9 cellular contexts compared by ENCODE assay signal in genomic region chr1:212721388-212722247, GRCh38. TPM values are rescaled to one million over a fixed set of nuclear protein-coding genes. Genes with fewer than 3 reads are reported as not detected.
A peak's percentile ranks its signal among the peaks of the same experiment; 100 is the strongest.
DNase-seq lines count a peak whose midpoint lies in the region; ATAC-seq and TF ChIP-seq lines count a peak whose summit lies in the region.
"Had no signal": no experiment of that assay in that cellular context is flagged by ENCODE, and none has a peak within 500 bp of the region (broad histone marks: within the 10 kb centered on the region; RNA-seq: fewer than 3 reads in every experiment).

No MANE protein-coding gene starts in this region.

- ATAC-seq in IMR-90 (ENCODE audit: low read depth), result peak; percentile 99
- ATAC-seq: heart left ventricle had no signal

- no peaks in the 10 kb centered on the region for H3K9me1 ChIP-seq in IMR-90 (ENCODE audit: insufficient read depth, low read length)

- no peak overlapping the region for H3K4me3 Mint-ChIP-seq in activated naive CD8-positive, alpha-beta T cell

- H2BK15ac ChIP-seq in IMR-90 (ENCODE audit: low read depth, low read length), result no peak overlapping the region; the same call in 2 of the 3 replicates

- H3K4me1 ChIP-seq in IMR-90 (ENCODE audit: control insufficient read depth, insufficient read depth, low read length) (peaks cover 8% of the 10 kb centered on the region; the same call in 1 of the 2 replicates), BE2C (no peaks in the 10 kb centered on the region)

- peak overlapping the region; percentile 3; the same call in 1 of the 2 replicates for H3K14ac ChIP-seq in IMR-90 (replicated peaks; ENCODE audit: low read depth, low read length)

- no peak overlapping the region for H3K23ac ChIP-seq in IMR-90 (ENCODE audit: low read depth, low read length)

- TF ChIP-seq RAD21 in IMR-90 (IDR thresholded peaks at IDR 0.05; ENCODE audit: low read length), result no peak

- H2AK5ac ChIP-seq in IMR-90 (ENCODE audit: low read depth, low read length), result peak overlapping the region; percentile 76

- H3K4me3 ChIP-seq in IMR-90 (ENCODE audit: insufficient read depth, low read depth, low read length) (no peak overlapping the region), BE2C (ENCODE audit: low read depth, low read length) (no peak overlapping the region)
- H3K4me3 ChIP-seq: heart left ventricle had no signal

- H2AK9ac ChIP-seq in IMR-90 (replicated peaks; ENCODE audit: low read depth, low read length, poor library complexity), result peak overlapping the region; percentile 8

- dilution Hi-C loops in IMR-90 (cut with HindIII; ENCODE audit: low sequenced_read_pairs, unreplicated experiment), result no loop called here

- H3K27ac ChIP-seq in IMR-90 (ENCODE audit: insufficient read depth, low read length), result no peak overlapping the region

- H3K36me3 ChIP-seq in IMR-90 (ENCODE audit: control insufficient read depth, insufficient read depth, low read length) (no peaks in the 10 kb centered on the region), BE2C (no peaks in the 10 kb centered on the region)
- H3K36me3 ChIP-seq: heart left ventricle had no signal

- TF ChIP-seq CTCF in IMR-90 (conservative IDR thresholded peaks at IDR 0.05; ENCODE audit: low read depth, low read length) (no peak), BE2C (IDR thresholded peaks at IDR 0.05; ENCODE audit: low read depth, low read length) (no peak)

- no peak overlapping the region for H2BK120ac ChIP-seq in IMR-90 (ENCODE audit: low read depth, low read length)

- peak overlapping the region; percentile 42 for H3K27ac Mint-ChIP-seq in activated naive CD8-positive, alpha-beta T cell

- H3K27me3 ChIP-seq in IMR-90 (ENCODE audit: control insufficient read depth, insufficient read depth, low read length) (no peaks in the 10 kb centered on the region), BE2C (no peaks in the 10 kb centered on the region)
- H3K27me3 ChIP-seq: heart left ventricle had no signal

- WGBS in IMR-90 (ENCODE audit: extremely low coverage in 2 of 2, insufficient read length in 1 of 2), 2 experiments, result 50% methylated on average over 3 of the region's 9 CpGs; no CpG with 5 or more reads in 1 of the 2 experiments

- no peak overlapping the region for H2BK20ac ChIP-seq in IMR-90 (ENCODE audit: low read depth, low read length)

- BruUV-seq in IMR-90 (replicated peaks; lab: Mats Ljungman, UMichigan), result no TSS peak

- in situ Hi-C loops in IMR-90 (cut with MboI; ENCODE audit: low sequenced_read_pairs), result no loop called here

- POLR2A ChIA-PET in IMR-90 (lab: Charles Lee; ENCODE audit: unreplicated experiment), result no interaction called here

- CTCF ChIA-PET in IMR-90 (lab: Yijun Ruan, JAX), result interaction anchor here (1.1 kb wide), 1 partner anchor 56 kb away, joined by 3 read pairs; no protein-coding TSS in a partner anchor

- H3K18ac ChIP-seq in IMR-90 (ENCODE audit: low read depth, low read length), result no peak overlapping the region

- H3K79me1 ChIP-seq in IMR-90 (ENCODE audit: low read depth in 1 of 2, low read length in 2 of 2), result no peaks in the 10 kb centered on the region

- intact Hi-C loops in IMR-90 (cut with micrococcal nuclease) (no loop called here), head of caudate nucleus (cut with DNase I) (no loop called here)

- peak overlapping the region; percentile 8; the same call in 1 of the 2 replicates for H4K5ac ChIP-seq in IMR-90 (ENCODE audit: low read depth, low read length)

- H3K9me3 Mint-ChIP-seq in activated naive CD8-positive, alpha-beta T cell (ENCODE audit: low read depth), result no peaks in the 10 kb centered on the region

- H3K4me1 Mint-ChIP-seq in activated naive CD8-positive, alpha-beta T cell (ENCODE audit: low read depth), result peaks cover 20% of the 10 kb centered on the region

- DNase-seq in GM04504 (ENCODE audit: low read depth) (peak; percentile 51), IMR-90 (peak; percentile 84), non-pigmented ciliary epithelial cell (ENCODE audit: low read depth) (peak; percentile 32), BE2C (no peak), ureter (ENCODE audit: low spot score) (no peak), NOMO-1 treated with dmso at 0.1 percent for 144 hours (lab: John Stamatoyannopoulos, UW; ENCODE audit: unreplicated experiment) (no peak), head of caudate nucleus (no peak)
- DNase-seq: heart left ventricle had no signal

- peaks cover 11% of the 10 kb centered on the region for H3K36me3 Mint-ChIP-seq in activated naive CD8-positive, alpha-beta T cell

- H3K56ac ChIP-seq in IMR-90 (ENCODE audit: extremely low read depth, insufficient read depth, low read length), result no peak overlapping the region

- H2BK5ac ChIP-seq in IMR-90 (ENCODE audit: low read depth, low read length, poor library complexity, severe bottlenecking), result no peak overlapping the region

- H3K9me3 ChIP-seq in IMR-90 (ENCODE audit: control insufficient read depth, insufficient read depth, low read length) (no peaks in the 10 kb centered on the region), BE2C (no peaks in the 10 kb centered on the region)

- peaks cover 5% of the 10 kb centered on the region for H3K27me3 Mint-ChIP-seq in activated naive CD8-positive, alpha-beta T cell

- H2AFZ ChIP-seq in IMR-90 (replicated peaks; ENCODE audit: low read length, poor library complexity), result peak overlapping the region; percentile 44

- H3K9ac ChIP-seq in IMR-90 (ENCODE audit: low read depth, low read length), result no peak overlapping the region

- peak overlapping the region; percentile 13; the same call in 1 of the 2 replicates for H4K91ac ChIP-seq in IMR-90 (ENCODE audit: insufficient read depth, low read depth, low read length)

- peak overlapping the region in 1 of 2 experiments; percentile 42; a peak in 1 of 4 replicates for H4K8ac ChIP-seq in IMR-90 (ENCODE audit: low read depth in 2 of 2, low read length in 2 of 2)

- H4K20me1 ChIP-seq in IMR-90 (ENCODE audit: insufficient read depth, low read length), result no peaks in the 10 kb centered on the region

- TF ChIP-seq POLR2A in IMR-90 (IDR thresholded peaks at IDR 0.05; ENCODE audit: low read depth, low read length), result no peak

- 0 out of 2 replicates have a peak overlapping the region, but pooled peaks have one; percentile 57 for H3K4ac ChIP-seq in IMR-90 (ENCODE audit: low read depth, low read length)

- H3K4me2 ChIP-seq in IMR-90 (ENCODE audit: low read depth, low read length), result peak overlapping the region; percentile 50

TF ChIP-seq in IMR-90, 13 proteins besides CTCF, POLR2A, EP300 and RAD21:
- TF ChIP-seq FOS (IDR thresholded peaks at IDR 0.05; ENCODE audit: low read depth, low read length) (peak; percentile 75), RFX5 (IDR thresholded peaks at IDR 0.05; ENCODE audit: low read depth, low read length) (no peak)
TF ChIP-seq in IMR-90: peak in this region for 1.

RNA-seq across cellular contexts. Expression of gene BATF3, which starts 22.0 kb away (rescaled TPM):
- total RNA-seq in IMR-90 (2012; rRNA removed) (1.6 and 2.2 TPM in 2 replicates), ureter (3.5 TPM)
- polyA plus RNA-seq in IMR-90 (2012; rRNA removed), result 3.0 and 3.9 TPM in 2 replicates
- 3.4 and 3.8 TPM in 2 replicates for polyA plus RNA-seq in IMR-90 (2012; cell fraction: cytosol; rRNA removed)
- 5.1 and 5.2 TPM in 2 replicates for polyA plus RNA-seq in IMR-90 (2012; cell fraction: nucleus; rRNA removed; ENCODE audit: low replicate concordance)
- polyA plus RNA-seq in BE2C (2012; ENCODE audit: insufficient read depth, insufficient read length, low read depth), result 4.2 TPM

Comparison
In these comparisons a context has a peak if more than half of its experiments do, and no peak if none do; other contexts are left out.
1. DNase-seq: peak in GM04504 (single experiment), IMR-90 (single experiment) and non-pigmented ciliary epithelial cell (single experiment); none in BE2C (single experiment), ureter (single experiment), NOMO-1 treated with dmso at 0.1 percent for 144 hours (single experiment) and head of caudate nucleus (0 of 42).